30 cellular contexts compared by ENCODE assay signal in genomic region chr7:4202154-4202553, GRCh38.
"Had no signal": no experiment of that assay in that cellular context is flagged by ENCODE, and none has a peak within 500 bp of the region (broad histone marks: within the 10 kb centered on the region; RNA-seq: fewer than 3 reads in every experiment).

No MANE protein-coding gene starts in this region.

- FAIRE-seq: endothelial cell of umbilical vein, islet of Langerhans, pancreas, small intestine had no signal

- H3K4me3 ChIP-seq: colonic mucosa, esophagus muscularis mucosa, heart right ventricle, mucosa of descending colon, pancreas, thoracic aorta, tibial nerve, upper lobe of left lung, uterus had no signal

- H3K27ac Mint-ChIP-seq: dendritic cell treated with granulocyte-macrophage colony-stimulating factor and Interleukin-4, amounts not matched to agents 40 ng/mL and 50 ng/mL, for 4 days; mesothelial cell of epicardium; naive thymus-derived CD4-positive, alpha-beta T cell; nephron; stimulated activated naive B cell treated with anti-CD40 and anti-IgM and Interleukin-4, amounts not matched to agents 10 μg/mL and 1 μg/mL and 100 μg/mL, for 72 hours; stimulated activated naive CD8-positive, alpha-beta T cell treated with anti-CD3 and anti-CD28 coated beads, Interleukin-15, Interleukin-2, amounts not matched to agents 100 ng/mL and 50 ng/mL, for 24 hours had no signal

- DNase-seq: colonic mucosa; effector CD8-positive, alpha-beta T cell; foreskin melanocyte; glutamatergic neuron; heart right ventricle; hippocampal formation; kidney glomerular epithelial cell; left colon; left ventricle myocardium superior; mesenchymal stem cell; naive thymus-derived CD4-positive, alpha-beta T cell; retina; small intestine; stimulated activated CD4-positive, alpha-beta T cell treated with anti-CD3 and anti-CD28 coated beads, Interleukin-15, amount 100 ng/mL, for 24 hours; stimulated activated CD4-positive, alpha-beta T cell treated with anti-CD3 and anti-CD28 coated beads, Interleukin-2, amount 100 ng/mL, for 48 hours; stimulated activated naive B cell treated with anti-CD40 and anti-IgM and Interleukin-4, amounts not matched to agents 10 μg/mL and 1 μg/mL and 100 μg/mL, for 72 hours; upper lobe of left lung; uterus had no signal

- H3K36me3 ChIP-seq: colonic mucosa, esophagus muscularis mucosa, heart right ventricle, neutrophil, pancreas, upper lobe of left lung, uterus had no signal

- H3K9me3 Mint-ChIP-seq: dendritic cell treated with granulocyte-macrophage colony-stimulating factor and Interleukin-4, amounts not matched to agents 40 ng/mL and 50 ng/mL, for 4 days; mesothelial cell of epicardium; nephron; stimulated activated naive CD8-positive, alpha-beta T cell treated with anti-CD3 and anti-CD28 coated beads, Interleukin-15, Interleukin-2, amounts not matched to agents 100 ng/mL and 50 ng/mL, for 24 hours had no signal

- H3K27me3 ChIP-seq: colonic mucosa, esophagus muscularis mucosa, neutrophil, pancreas, tibial nerve, upper lobe of left lung, uterus had no signal

- ATAC-seq: heart right ventricle; left colon; left ventricle myocardium superior; mucosa of descending colon; naive thymus-derived CD4-positive, alpha-beta T cell; stimulated activated naive B cell treated with anti-CD40 and anti-IgM and Interleukin-4, amounts not matched to agents 10 μg/mL and 1 μg/mL and 100 μg/mL, for 72 hours had no signal

- H3K4me1 Mint-ChIP-seq: stimulated activated naive B cell treated with anti-CD40 and anti-IgM and Interleukin-4, amounts not matched to agents 10 μg/mL and 1 μg/mL and 100 μg/mL, for 72 hours had no signal

- H3K27ac ChIP-seq: colonic mucosa, esophagus muscularis mucosa, heart right ventricle, neutrophil, pancreas, thoracic aorta, tibial nerve, upper lobe of left lung, uterus had no signal

- H3K9me3 ChIP-seq: colonic mucosa, mucosa of descending colon, neutrophil, pancreas, thoracic aorta, upper lobe of left lung, uterus had no signal

- H3K27me3 Mint-ChIP-seq: naive thymus-derived CD4-positive, alpha-beta T cell; stimulated activated naive B cell treated with anti-CD40 and anti-IgM and Interleukin-4, amounts not matched to agents 10 μg/mL and 1 μg/mL and 100 μg/mL, for 72 hours; stimulated activated naive CD8-positive, alpha-beta T cell treated with anti-CD3 and anti-CD28 coated beads, Interleukin-15, Interleukin-2, amounts not matched to agents 100 ng/mL and 50 ng/mL, for 24 hours had no signal

- H3K36me3 Mint-ChIP-seq: mesothelial cell of epicardium; naive thymus-derived CD4-positive, alpha-beta T cell; stimulated activated naive B cell treated with anti-CD40 and anti-IgM and Interleukin-4, amounts not matched to agents 10 μg/mL and 1 μg/mL and 100 μg/mL, for 72 hours had no signal

- H3K4me3 Mint-ChIP-seq: dendritic cell treated with granulocyte-macrophage colony-stimulating factor and Interleukin-4, amounts not matched to agents 40 ng/mL and 50 ng/mL, for 4 days; mesothelial cell of epicardium; naive thymus-derived CD4-positive, alpha-beta T cell; nephron; stimulated activated naive B cell treated with anti-CD40 and anti-IgM and Interleukin-4, amounts not matched to agents 10 μg/mL and 1 μg/mL and 100 μg/mL, for 72 hours; stimulated activated naive CD8-positive, alpha-beta T cell treated with anti-CD3 and anti-CD28 coated beads, Interleukin-15, Interleukin-2, amounts not matched to agents 100 ng/mL and 50 ng/mL, for 24 hours had no signal

- H3K4me1 ChIP-seq: colonic mucosa, esophagus muscularis mucosa, heart right ventricle, pancreas, upper lobe of left lung, uterus had no signal
